ENCODE assay signal across 11 cellular contexts in the genomic region with DNA sequence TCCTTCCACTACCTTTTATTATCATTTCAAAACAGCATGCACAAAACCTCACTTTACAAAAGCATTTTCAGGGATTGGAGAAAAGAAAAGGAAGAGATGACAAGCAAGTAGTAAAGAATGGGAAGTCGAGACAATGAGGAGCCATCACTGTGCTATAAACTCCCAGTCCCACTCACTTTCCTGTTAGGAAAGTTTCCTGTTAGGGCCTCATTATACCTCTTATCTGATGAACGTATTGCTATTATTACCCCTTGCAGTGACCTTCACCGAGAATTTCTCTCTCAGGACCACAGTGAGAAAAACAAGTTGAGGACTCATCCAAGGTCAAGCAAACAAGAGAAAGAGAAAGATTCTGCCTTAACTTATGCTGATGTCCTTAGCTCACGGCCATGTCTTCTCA. TPM values are rescaled to one million over a fixed set of nuclear protein-coding genes. Genes with fewer than 3 reads are reported as not detected.
"Had no signal": no experiment of that assay in that cellular context is flagged by ENCODE, and none has a peak within 500 bp of the region (broad histone marks: within the 10 kb centered on the region; RNA-seq: fewer than 3 reads in every experiment).

No MANE protein-coding gene starts in this region.

- DNase-seq: GM23248, GOT3, H7, KBM-7 had no signal

- H3K9me3 ChIP-seq: HAP-1 had no signal

- H3K4me1 ChIP-seq: HAP-1 had no signal

- H3K27ac ChIP-seq: GM23248, HL-60, KMS-11 had no signal

- H3K36me3 ChIP-seq: HAP-1 had no signal

- ATAC-seq: HCT116, HepG2 had no signal

- H3K4me3 ChIP-seq: GM23248, HAP-1 had no signal

RNA-seq across cellular contexts. Expression of a gene that starts 28.8 kb away (rescaled TPM):
- total RNA-seq: H4, HepG2, HT1080 had no signal
